ENCODE assay signal across 9 cellular contexts in the genomic region with DNA sequence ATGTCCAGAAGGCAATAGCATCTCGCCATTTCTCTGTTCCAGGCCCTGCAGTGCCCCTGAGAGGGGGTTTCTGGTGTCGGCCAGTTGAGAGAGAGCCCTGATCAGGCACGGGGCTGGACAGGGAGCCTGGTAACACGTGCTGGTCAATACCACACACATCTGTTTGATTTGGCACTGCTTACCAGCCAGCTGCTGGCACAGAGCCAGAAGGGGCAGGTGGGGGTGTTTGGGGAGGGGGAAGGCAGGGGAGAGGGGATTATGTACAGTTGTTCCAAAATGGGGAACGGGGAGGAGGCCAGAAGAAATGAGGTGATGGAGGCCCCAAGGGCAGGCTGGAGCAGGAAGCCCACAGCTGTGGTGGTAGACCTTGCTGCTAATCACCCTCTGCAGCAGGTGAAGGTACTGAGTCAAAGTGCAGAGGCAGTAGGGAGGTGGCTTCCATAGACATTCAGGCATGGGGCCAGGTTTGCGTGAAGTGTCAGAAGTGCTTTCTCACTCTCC.
A peak's percentile ranks its signal among the peaks of the same experiment; 100 is the strongest.
DNase-seq lines count a peak whose midpoint lies in the region; ATAC-seq and TF ChIP-seq lines count a peak whose summit lies in the region.
"Had no signal": no experiment of that assay in that cellular context is flagged by ENCODE, and none has a peak within 500 bp of the region (broad histone marks: within the 10 kb centered on the region; RNA-seq: fewer than 3 reads in every experiment).

No MANE protein-coding gene starts in this region.

- H3K79me2 ChIP-seq in DOHH2 (ENCODE audit: control insufficient read depth, low read length), result no peaks in the 10 kb centered on the region

- no peaks in the 10 kb centered on the region for H3K36me3 ChIP-seq in DOHH2 (ENCODE audit: control insufficient read depth, low read length)
- no peaks in the 10 kb centered on the region for H3K36me3 ChIP-seq in SJCRH30
- H3K36me3 ChIP-seq in right lobe of liver, result no peaks in the 10 kb centered on the region
- H3K36me3 ChIP-seq in aorta (ENCODE audit: control insufficient read depth in 1 of 2, insufficient read depth in 2 of 2, low read length in 1 of 2), result no peaks in the 10 kb centered on the region

- H3K4me1 ChIP-seq in DOHH2 (ENCODE audit: control insufficient read depth, low read length), result peaks cover 86% of the 10 kb centered on the region
- H3K4me1 ChIP-seq in SJCRH30, result peaks cover 12% of the 10 kb centered on the region; the same call in 1 of the 2 replicates
- H3K4me1 ChIP-seq in right lobe of liver, result peaks cover 0 to 79% (median 35%) of the 10 kb centered on the region in 4 donors
- peaks cover 0 to 2% of the 10 kb centered on the region in 2 donors for H3K4me1 ChIP-seq in aorta (ENCODE audit: control insufficient read depth in 1 of 2, insufficient read depth in 2 of 2, low read length in 2 of 2)

- no peaks in the 10 kb centered on the region for H3K27me3 Mint-ChIP-seq in CD4-positive, alpha-beta T cell

- 19% methylated on average over 4 of the region's 6 CpGs for WGBS in right lobe of liver (ENCODE audit: insufficient coverage, low coverage, low lambda C conversion rate, missing lambda C conversion rate)
- 43 to 51% methylated on average over 6 of the region's 6 CpGs for WGBS in aorta, 2 donors

- no peak for TF ChIP-seq CTCF in CD4-positive, alpha-beta T cell (IDR thresholded peaks at IDR 0.05)
- TF ChIP-seq CTCF in DOHH2 (IDR thresholded peaks at IDR 0.05; ENCODE audit: low read depth, low read length, poor library complexity, severe bottlenecking) (peak; percentile 29), right lobe of liver (IDR thresholded peaks at IDR 0.05) (peak in 1 of 4 donors; percentile 22)

- H3K4me3 Mint-ChIP-seq in CD4-positive, alpha-beta T cell, result peak overlapping the region; percentile 39

- ATAC-seq in CD4-positive, alpha-beta T cell (ENCODE audit: poor library complexity), result peak; percentile 19
- ATAC-seq in right lobe of liver (peak; percentile 27 to 66 (median 55)), aorta (ENCODE audit: low FRiP score) (no peak), GM21515 (IDR thresholded peaks at IDR 0.05; ENCODE audit: unreplicated experiment) (no peak), HG03378 (IDR thresholded peaks at IDR 0.05; ENCODE audit: unreplicated experiment) (no peak)

- H3K9me2 ChIP-seq in DOHH2 (replicated peaks; ENCODE audit: control insufficient read depth, low read length), result no peaks in the 10 kb centered on the region

- no peaks in the 10 kb centered on the region for H3K9me3 ChIP-seq in CD4-positive, alpha-beta T cell (ENCODE audit: control insufficient read depth, low read length)
- H3K9me3 ChIP-seq in DOHH2 (ENCODE audit: control insufficient read depth, insufficient read depth, low read length) (no peaks in the 10 kb centered on the region), SJCRH30 (replicated peaks) (no peaks in the 10 kb centered on the region), right lobe of liver (no peaks in the 10 kb centered on the region), aorta (ENCODE audit: control insufficient read depth, low read length) (peaks cover 2% of the 10 kb centered on the region)

- H3K4me2 ChIP-seq in DOHH2 (ENCODE audit: low read length), result peak overlapping the region; percentile 77

- no peaks in the 10 kb centered on the region for H3K36me3 Mint-ChIP-seq in CD4-positive, alpha-beta T cell (ENCODE audit: low read depth)

- peak overlapping the region; percentile 73 for H3K27ac Mint-ChIP-seq in CD4-positive, alpha-beta T cell

- DNase-seq in CD4-positive, alpha-beta T cell, result no peak
- DNase-seq in SJCRH30 (peak; percentile 65 to 74), right lobe of liver (peak; percentile 53 to 86 (median 86)), UCSD-AML1 (lab: John Stamatoyannopoulos, UW; ENCODE audit: unreplicated experiment) (no peak), aorta (no peak)

- peak overlapping the region; percentile 25 for H3K27ac ChIP-seq in CD4-positive, alpha-beta T cell (ENCODE audit: low read depth, low read length)
- H3K27ac ChIP-seq in DOHH2 (ENCODE audit: low read depth, low read length) (peak overlapping the region; percentile 90), SJCRH30 (no peak overlapping the region), right lobe of liver (peak overlapping the region; percentile 4 to 74 (median 72)), aorta (ENCODE audit: low read depth in 1 of 2, low read length in 2 of 2) (no peak overlapping the region)

- intact Hi-C loops in CD4-positive, alpha-beta T cell (cut with DNase I, micrococcal nuclease), result no loop called here
- intact Hi-C loops in right lobe of liver (cut with DNase I) (no loop called here), aorta (cut with DNase I) (no loop called here)

- peaks cover 15% of the 10 kb centered on the region for H3F3A ChIP-seq in DOHH2 (ENCODE audit: control insufficient read depth, insufficient read depth)

- peak overlapping the region; percentile 61 for H3K4me3 ChIP-seq in DOHH2 (ENCODE audit: low read length)
- H3K4me3 ChIP-seq in SJCRH30, result no peak overlapping the region
- no peak overlapping the region for H3K4me3 ChIP-seq in right lobe of liver
- H3K4me3 ChIP-seq in aorta (ENCODE audit: low read length in 2 of 2), result no peak overlapping the region
- H3K4me3 ChIP-seq: lung had no signal

- CTCF ChIA-PET in CD4-positive, alpha-beta T cell (lab: Charles Lee), result interaction anchor here (0.8 to 1.1 kb wide), 2 partner anchors 259 to 261 kb away, joined by 4 to 7 read pairs; no protein-coding TSS in a partner anchor

- H4K20me1 ChIP-seq in DOHH2 (ENCODE audit: control insufficient read depth, insufficient read depth, low read depth, low read length), result no peaks in the 10 kb centered on the region

- peaks cover 71% of the 10 kb centered on the region for H3K4me1 Mint-ChIP-seq in CD4-positive, alpha-beta T cell (ENCODE audit: low read depth)

- H3K27me3 ChIP-seq in CD4-positive, alpha-beta T cell (ENCODE audit: control insufficient read depth, insufficient read depth, low read length), result no peaks in the 10 kb centered on the region
- no peaks in the 10 kb centered on the region for H3K27me3 ChIP-seq in DOHH2 (ENCODE audit: control insufficient read depth, low read length)
- no peaks in the 10 kb centered on the region for H3K27me3 ChIP-seq in SJCRH30
- H3K27me3 ChIP-seq in right lobe of liver, result no peaks in the 10 kb centered on the region
- H3K27me3 ChIP-seq in aorta (ENCODE audit: control insufficient read depth in 1 of 2, insufficient read depth in 2 of 2, low read length in 1 of 2), result peaks cover 0 to 2% of the 10 kb centered on the region in 2 donors

- TF ChIP-seq POLR2A in right lobe of liver (IDR thresholded peaks at IDR 0.05), result no peak

- H3K9me3 Mint-ChIP-seq in CD4-positive, alpha-beta T cell, result no peaks in the 10 kb centered on the region

- POLR2A ChIA-PET in CD4-positive, alpha-beta T cell (lab: Charles Lee), result interaction anchor here (0.8 to 1.8 kb wide), 6 partner anchors 8 to 255 kb away, joined by 3 to 7 read pairs (median 3); a partner anchor contains a TSS

Comparison
In these comparisons a context has a peak if more than half of its experiments do, and no peak if none do; other contexts are left out.
1. ATAC-seq: peak in CD4-positive, alpha-beta T cell (single experiment) and right lobe of liver (4 of 4); none in aorta (single experiment), GM21515 (single experiment) and HG03378 (single experiment).
2. DNase-seq: peak in SJCRH30 (2 of 2) and right lobe of liver (3 of 3); none in CD4-positive, alpha-beta T cell (0 of 10), UCSD-AML1 (single experiment) and aorta (0 of 2).
3. H3K27ac ChIP-seq: peak in CD4-positive, alpha-beta T cell (single experiment), DOHH2 (single experiment) and right lobe of liver (3 of 3); none in SJCRH30 (single experiment) and aorta (0 of 2).